Comparison of ENCODE assay signal across 1 cellular context in genomic region chr17:72631568-72631967, GRCh38.
TF ChIP-seq lines count a peak whose summit lies in the region.

No MANE protein-coding gene starts in this region.

TF ChIP-seq in IMR-90, 13 proteins besides CTCF, POLR2A, EP300 and RAD21 (continued from another document):
- TF ChIP-seq USF2 (IDR thresholded peaks at IDR 0.05; ENCODE audit: low read depth, low read length) = no peak
- TF ChIP-seq CEBPB (IDR thresholded peaks at IDR 0.05; ENCODE audit: low read depth, low read length) = no peak
- no peak for TF ChIP-seq SMC3 (IDR thresholded peaks at IDR 0.05; ENCODE audit: low read depth, low read length)
- TF ChIP-seq MXI1 (IDR thresholded peaks at IDR 0.05; ENCODE audit: borderline replicate concordance, low read depth, low read length) = no peak
- TF ChIP-seq BHLHE40 (IDR thresholded peaks at IDR 0.05; ENCODE audit: low read depth, low read length) = no peak
